In genomic region chr10:98039690-98040381, GRCh38 we compare ENCODE assay signal across 20 cellular contexts. TPM values are rescaled to one million over a fixed set of nuclear protein-coding genes. Genes with fewer than 3 reads are reported as not detected.
"Had no signal": no experiment of that assay in that cellular context is flagged by ENCODE, and none has a peak within 500 bp of the region (broad histone marks: within the 10 kb centered on the region; RNA-seq: fewer than 3 reads in every experiment).

No MANE protein-coding gene starts in this region.

- H3K9me3 ChIP-seq: transverse colon had no signal

- H3K4me1 ChIP-seq: transverse colon had no signal

- H3K4me2 ChIP-seq: neural progenitor cell had no signal

- H3K27ac ChIP-seq: neural progenitor cell, transverse colon had no signal

- H3K9ac ChIP-seq: neural progenitor cell had no signal

- H3K36me3 ChIP-seq: neural progenitor cell, transverse colon had no signal

- H2AFZ ChIP-seq: neural progenitor cell had no signal

- DNase-seq: activated CD8-positive, alpha-beta memory T cell treated with anti-CD3 and anti-CD28 coated beads for 24 hours; activated CD8-positive, alpha-beta memory T cell treated with anti-CD3 and anti-CD28 coated beads, Interleukin-2, amount 50 U/mL, for 4 hours; activated T-cell treated with anti-CD3 and anti-CD28 coated beads, Interleukin-2, amount 50 U/mL, for 24 hours; aorta; central memory CD4-positive, alpha-beta T cell; dermis blood vessel endothelial cell; effector CD8-positive, alpha-beta T cell; foreskin melanocyte; naive thymus-derived CD8-positive, alpha-beta T cell; posterior cingulate gyrus; stimulated activated CD4-positive, alpha-beta T cell treated with anti-CD3 and anti-CD28 coated beads, Interleukin-2, amount 100 ng/mL, for 48 hours; stimulated activated CD8-positive, alpha-beta memory T cell treated with anti-CD3 and anti-CD28 coated beads, Interleukin-4, amount 100 ng/mL, for 48 hours; stimulated activated naive B cell treated with anti-CD40 and anti-IgM and Interleukin-4, amounts not matched to agents 10 μg/mL and 1 μg/mL and 100 μg/mL, for 72 hours; T1000; transverse colon had no signal

- H3K4me3 ChIP-seq: neural progenitor cell, transverse colon had no signal

- ATAC-seq: activated naive CD4-positive, alpha-beta T cell treated with anti-CD3 and anti-CD28 coated beads, Interleukin-2, amount 50 U/mL, for 72 hours; activated T-helper 17 cell treated with anti-CD3 and anti-CD28 coated beads, Interleukin-2, amount 50 U/mL, for 72 hours; left lobe of liver; naive thymus-derived CD8-positive, alpha-beta T cell; stimulated activated naive B cell treated with anti-CD40 and anti-IgM and Interleukin-4, amounts not matched to agents 10 μg/mL and 1 μg/mL and 100 μg/mL, for 72 hours; WTC11 had no signal

RNA-seq across cellular contexts. Expression of gene CRTAC1, which starts 9.4 kb away (rescaled TPM):
- total RNA-seq: activated naive CD4-positive, alpha-beta T cell treated with anti-CD3 and anti-CD28 coated beads, Interleukin-2, amount 50 U/mL, for 72 hours; activated T-helper 17 cell treated with anti-CD3 and anti-CD28 coated beads, Interleukin-2, amount 50 U/mL, for 72 hours; naive thymus-derived CD8-positive, alpha-beta T cell had no signal
- polyA plus RNA-seq: naive thymus-derived CD8-positive, alpha-beta T cell had no signal
